Comparison of ENCODE assay signal across 15 cellular contexts in the genomic region with DNA sequence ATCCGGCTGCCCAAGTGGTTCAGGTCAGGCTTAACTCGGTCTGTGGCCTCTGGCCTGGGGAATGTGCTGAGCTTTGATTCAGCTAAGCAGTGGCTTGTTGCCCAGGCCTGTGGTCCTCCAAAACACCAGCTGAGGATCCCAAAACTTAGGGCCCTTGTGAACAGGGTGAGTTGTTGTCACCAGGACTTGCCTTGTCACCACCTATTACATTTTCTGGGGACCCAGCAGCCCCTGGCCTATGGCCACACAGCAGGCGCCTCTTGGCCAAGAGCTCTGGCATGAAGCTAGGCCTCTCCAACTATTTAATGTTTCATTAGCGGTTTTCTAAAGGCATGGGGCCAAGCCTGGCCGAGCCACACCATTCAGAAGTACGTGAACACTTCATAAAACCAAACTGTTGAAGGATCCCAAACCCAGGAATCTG.
DNase-seq lines count a peak whose midpoint lies in the region; ATAC-seq, FAIRE-seq and TF ChIP-seq lines count a peak whose summit lies in the region.
"Had no signal": no experiment of that assay in that cellular context is flagged by ENCODE, and none has a peak within 500 bp of the region (broad histone marks: within the 10 kb centered on the region; RNA-seq: fewer than 3 reads in every experiment).

No MANE protein-coding gene starts in this region.

- intact Hi-C loops in Right ventricle myocardium superior (cut with DNase I) = no loop called here
- intact Hi-C loops in prostate gland (cut with DNase I) = loop anchor here (10.0 kb wide), 1 partner anchor 222 kb away; no protein-coding TSS in a partner anchor

- H3K27ac ChIP-seq in prostate gland = peak overlapping the region in 1 of 2 donors; percentile 17
- H3K27ac ChIP-seq: neutrophil had no signal

- WGBS in prostate gland = 36% methylated on average over 6 of the region's 6 CpGs

- TF ChIP-seq CTCF in AG10803 (conservative IDR thresholded peaks at IDR 0.05; ENCODE audit: low read length) (no peak), prostate gland (IDR thresholded peaks at IDR 0.05) (no peak), D721Med (IDR thresholded peaks at IDR 0.05; ENCODE audit: insufficient read depth, missing control alignments) (no peak)

- TF ChIP-seq POLR2A in prostate gland (IDR thresholded peaks at IDR 0.05) = no peak

- H3K36me3 ChIP-seq in adipocyte (ENCODE audit: control insufficient read depth, insufficient read depth, low read length, severe bottlenecking) = no peaks in the 10 kb centered on the region
- no peaks in the 10 kb centered on the region for H3K36me3 ChIP-seq in prostate gland
- H3K36me3 ChIP-seq: neutrophil, spleen had no signal

- H3K4me1 ChIP-seq in adipocyte (ENCODE audit: control insufficient read depth, insufficient read depth, low read length) (peaks cover 32% of the 10 kb centered on the region), prostate gland (replicated peaks) (no peaks in the 10 kb centered on the region)

- ATAC-seq in Right ventricle myocardium superior (ENCODE audit: poor library complexity) (peak; percentile 85), HG03196 (IDR thresholded peaks at IDR 0.05; ENCODE audit: unreplicated experiment) (no peak)

- DNase-seq in AG10803 (ENCODE audit: low read depth) = peak; percentile 94
- DNase-seq in adipocyte (ENCODE audit: low read depth) = no peak
- peak; percentile 86 for DNase-seq in Right ventricle myocardium superior
- peak; percentile 9 for DNase-seq in prostate gland (ENCODE audit: low spot score)
- no peak for DNase-seq in D721Med (ENCODE audit: insufficient read length, low spot score)
- no peak for DNase-seq in stimulated activated CD4-positive, alpha-beta T cell treated with anti-CD3 and anti-CD28 coated beads, Interleukin-1b, Interleukin-23, amount 100 ng/mL, for 48 hours
- DNase-seq in stimulated activated CD4-positive, alpha-beta T cell treated with anti-CD3 and anti-CD28 coated beads, Interleukin-15, amount 100 ng/mL, for 24 hours = no peak
- DNase-seq: activated CD4-positive, alpha-beta T cell treated with anti-CD3 and anti-CD28 coated beads for 48 hours; activated T-cell treated with anti-CD3 and anti-CD28 coated beads, Interleukin-2, amount 50 U/mL, for 48 hours; DMS53; effector CD4-positive, alpha-beta T cell; spleen; T-helper 1 cell had no signal

- H3K4me3 ChIP-seq in AG10803 (ENCODE audit: low read length) (no peak overlapping the region), adipocyte (ENCODE audit: low read length) (no peak overlapping the region), prostate gland (no peak overlapping the region)
- H3K4me3 ChIP-seq: spleen had no signal

- no peaks in the 10 kb centered on the region for H3K27me3 ChIP-seq in adipocyte (replicated peaks; ENCODE audit: control insufficient read depth, insufficient read depth, low read length)
- no peaks in the 10 kb centered on the region for H3K27me3 ChIP-seq in prostate gland (replicated peaks; ENCODE audit: insufficient read depth)
- H3K27me3 ChIP-seq: neutrophil, spleen had no signal

- no peak for FAIRE-seq in D721Med (lab: Jason Lieb, UNC)

- H3K9ac ChIP-seq in adipocyte (ENCODE audit: low read length) = peak overlapping the region; percentile 73

- H3K9me3 ChIP-seq in adipocyte (ENCODE audit: control insufficient read depth, low read length) (no peaks in the 10 kb centered on the region), prostate gland (no peaks in the 10 kb centered on the region)
- H3K9me3 ChIP-seq: neutrophil, spleen had no signal

Comparison
In these comparisons a context has a peak if more than half of its experiments do, and no peak if none do; other contexts are left out.
1. DNase-seq: peak in AG10803 (single experiment), Right ventricle myocardium superior (single experiment) and prostate gland (single experiment); none in adipocyte (single experiment), D721Med (single experiment), stimulated activated CD4-positive, alpha-beta T cell treated with anti-CD3 and anti-CD28 coated beads, Interleukin-1b, Interleukin-23, amount 100 ng/mL, for 48 hours (single experiment) and stimulated activated CD4-positive, alpha-beta T cell treated with anti-CD3 and anti-CD28 coated beads, Interleukin-15, amount 100 ng/mL, for 24 hours (single experiment).